Comparison of ENCODE assay signal across 36 cellular contexts in genomic region chr2:2558476-2558875, GRCh38.
"Had no signal": no experiment of that assay in that cellular context is flagged by ENCODE, and none has a peak within 500 bp of the region (broad histone marks: within the 10 kb centered on the region; RNA-seq: fewer than 3 reads in every experiment).

No MANE protein-coding gene starts in this region.

- H3K36me3 ChIP-seq: ascending aorta, cardiac muscle cell had no signal

- H3K27ac ChIP-seq: ascending aorta, cardiac muscle cell, VCaP had no signal

- H3K9me3 ChIP-seq: ascending aorta had no signal

- DNase-seq: activated B cell treated with CpG ODN at 0.5 μM for 24 hours; activated CD4-positive, alpha-beta memory T cell treated with anti-CD3 and anti-CD28 coated beads for 36 hours; activated CD4-positive, alpha-beta T cell treated with anti-CD3 and anti-CD28 coated beads for 4 hours; activated CD4-positive, alpha-beta T cell treated with anti-CD3 and anti-CD28 coated beads, Interleukin-2, amount 10 ng/mL, durations not matched to agents 24 days and 14 days; activated CD4-positive, alpha-beta T cell treated with anti-CD3 and anti-CD28 coated beads, Interleukin-2, amount 50 U/mL, for 1 hour; activated CD4-positive, alpha-beta T cell treated with anti-CD3 and anti-CD28 coated beads, Interleukin-2, amount 50 U/mL, for 4 hours; activated CD4-positive, CD25-positive, alpha-beta regulatory T cell treated with anti-CD3 and anti-CD28 coated beads, Interleukin-2, amount 50 U/mL, for 72 hours; activated CD8-positive, alpha-beta memory T cell treated with anti-CD3 and anti-CD28 coated beads, Interleukin-2, amount 50 U/mL, for 4 hours; activated CD8-positive, alpha-beta T cell treated with anti-CD3 and anti-CD28 coated beads for 36 hours; activated effector memory CD4-positive, alpha-beta T cell treated with anti-CD3 and anti-CD28 coated beads, Interleukin-2, amount 50 U/mL, for 16 hours; activated gamma-delta T cell treated with Interleukin-2 at 50 U/mL for 16 hours; activated naive CD4-positive, alpha-beta T cell; activated naive CD4-positive, alpha-beta T cell treated with anti-CD3 and anti-CD28 coated beads, Interleukin-2, amount 10 ng/mL, durations not matched to agents 7 days and 5 days; activated naive CD8-positive, alpha-beta T cell treated with anti-CD3 and anti-CD28 coated beads, Interleukin-2, amount 10 ng/mL, durations not matched to agents 7 days and 5 days; activated naive CD8-positive, alpha-beta T cell treated with anti-CD3 and anti-CD28 coated beads, Interleukin-2, amount 50 U/mL, for 24 hours; activated T-cell treated with anti-CD3 and anti-CD28 coated beads for 4 hours; activated T-cell treated with anti-CD3 and anti-CD28 coated beads, Interleukin-2, amount 50 U/mL, for 1 hour; activated T-cell treated with anti-CD3 and anti-CD28 coated beads, Interleukin-2, amount 50 U/mL, for 4 hours; activated T-cell treated with anti-CD3 and anti-CD28 coated beads, Interleukin-2, amount 50 U/mL, for 72 hours; amygdala; anterior cingulate cortex; central memory CD4-positive, alpha-beta T cell; SW 1271; T-helper 1 cell; T-helper 2 cell; T-helper 9 cell had no signal

- ATAC-seq: activated CD8-positive, alpha-beta T cell treated with anti-CD3 and anti-CD28 coated beads for 36 hours; activated naive CD8-positive, alpha-beta T cell treated with anti-CD3 and anti-CD28 coated beads, Interleukin-2, amount 50 U/mL, for 24 hours; activated T-cell treated with anti-CD3 and anti-CD28 coated beads, Interleukin-2, amount 50 U/mL, for 4 hours; activated T-cell treated with anti-CD3 and anti-CD28 coated beads, Interleukin-2, amount 50 U/mL, for 72 hours; activated T-helper 17 cell treated with anti-CD3 and anti-CD28 coated beads, Interleukin-2, amount 50 U/mL, for 72 hours had no signal

- H3K4me3 Mint-ChIP-seq: activated B cell treated with CpG ODN at 0.5 μM for 24 hours; activated CD4-positive, alpha-beta memory T cell treated with anti-CD3 and anti-CD28 coated beads for 36 hours; activated CD4-positive, alpha-beta T cell treated with anti-CD3 and anti-CD28 coated beads, Interleukin-2, amount 10 ng/mL, durations not matched to agents 24 days and 14 days; activated CD8-positive, alpha-beta T cell treated with anti-CD3 and anti-CD28 coated beads for 36 hours; activated naive CD4-positive, alpha-beta T cell treated with anti-CD3 and anti-CD28 coated beads, Interleukin-2, amount 10 ng/mL, durations not matched to agents 7 days and 5 days; activated naive CD4-positive, alpha-beta T cell treated with anti-CD3 and anti-CD28 coated beads, Interleukin-2, amount 50 U/mL, for 24 hours; activated naive CD8-positive, alpha-beta T cell; activated naive CD8-positive, alpha-beta T cell treated with anti-CD3 and anti-CD28 coated beads, Interleukin-2, amount 10 ng/mL, durations not matched to agents 7 days and 5 days; activated naive CD8-positive, alpha-beta T cell treated with anti-CD3 and anti-CD28 coated beads, Interleukin-2, amount 50 U/mL, for 24 hours; activated T-cell treated with anti-CD3 and anti-CD28 coated beads, Interleukin-2, amount 50 U/mL, for 4 hours; activated T-cell treated with anti-CD3 and anti-CD28 coated beads, Interleukin-2, amount 50 U/mL, for 72 hours; activated T-helper 1 cell treated with anti-CD3 and anti-CD28 coated beads, Interleukin-12 subunit alpha, Interleukin-12 subunit beta, Interleukin-2, Interleukin-4 antibody, amounts not matched to agents 30 ng/mL and 10 ng/mL and 1 ng/mL, durations not matched to agents 14 hours and 24 hours and 36 hours; activated T-helper 17 cell treated with anti-CD3 and anti-CD28 coated beads, Interleukin-2, amount 50 U/mL, for 72 hours; brain; T-helper 1 cell treated with Interleukin-12 subunit alpha and Interleukin-12 subunit beta and Interleukin-4 antibody, amounts not matched to agents 30 μg/mL and 1 μg/mL, for 36 hours; T-helper 2 cell treated with Interferon-gamma antibody and Interleukin-4, amounts not matched to agents 5 μg/mL and 100 μg/mL, for 36 hours had no signal

- H3K27me3 Mint-ChIP-seq: activated B cell treated with CpG ODN at 0.5 μM for 24 hours; activated CD4-positive, alpha-beta memory T cell treated with anti-CD3 and anti-CD28 coated beads for 36 hours; activated CD4-positive, alpha-beta T cell treated with anti-CD3 and anti-CD28 coated beads, Interleukin-2, amount 10 ng/mL, durations not matched to agents 24 days and 14 days; activated naive CD4-positive, alpha-beta T cell treated with anti-CD3 and anti-CD28 coated beads, Interleukin-2, amount 10 ng/mL, durations not matched to agents 7 days and 5 days; activated naive CD8-positive, alpha-beta T cell; activated T-helper 17 cell treated with anti-CD3 and anti-CD28 coated beads, Interleukin-2, amount 50 U/mL, for 72 hours had no signal

- H3K27me3 ChIP-seq: ascending aorta, cardiac muscle cell had no signal

- H3K4me1 ChIP-seq: ascending aorta had no signal

- H3K27ac Mint-ChIP-seq: activated B cell treated with CpG ODN at 0.5 μM for 24 hours; activated CD4-positive, alpha-beta memory T cell treated with anti-CD3 and anti-CD28 coated beads for 36 hours; activated CD4-positive, alpha-beta T cell treated with anti-CD3 and anti-CD28 coated beads, Interleukin-2, amount 10 ng/mL, durations not matched to agents 24 days and 14 days; activated CD8-positive, alpha-beta T cell treated with anti-CD3 and anti-CD28 coated beads for 36 hours; activated naive CD4-positive, alpha-beta T cell treated with anti-CD3 and anti-CD28 coated beads, Interleukin-2, amount 10 ng/mL, durations not matched to agents 7 days and 5 days; activated naive CD4-positive, alpha-beta T cell treated with anti-CD3 and anti-CD28 coated beads, Interleukin-2, amount 50 U/mL, for 24 hours; activated naive CD8-positive, alpha-beta T cell; activated naive CD8-positive, alpha-beta T cell treated with anti-CD3 and anti-CD28 coated beads, Interleukin-2, amount 10 ng/mL, durations not matched to agents 7 days and 5 days; activated naive CD8-positive, alpha-beta T cell treated with anti-CD3 and anti-CD28 coated beads, Interleukin-2, amount 50 U/mL, for 24 hours; activated T-cell treated with anti-CD3 and anti-CD28 coated beads, Interleukin-2, amount 50 U/mL, for 72 hours; activated T-helper 1 cell treated with anti-CD3 and anti-CD28 coated beads, Interleukin-12 subunit alpha, Interleukin-12 subunit beta, Interleukin-2, Interleukin-4 antibody, amounts not matched to agents 30 ng/mL and 10 ng/mL and 1 ng/mL, durations not matched to agents 14 hours and 24 hours and 36 hours; activated T-helper 17 cell treated with anti-CD3 and anti-CD28 coated beads, Interleukin-2, amount 50 U/mL, for 72 hours; T-helper 1 cell treated with Interleukin-12 subunit alpha and Interleukin-12 subunit beta and Interleukin-4 antibody, amounts not matched to agents 30 μg/mL and 1 μg/mL, for 36 hours; T-helper 2 cell treated with Interferon-gamma antibody and Interleukin-4, amounts not matched to agents 5 μg/mL and 100 μg/mL, for 36 hours had no signal

- H3K36me3 Mint-ChIP-seq: activated CD4-positive, alpha-beta memory T cell treated with anti-CD3 and anti-CD28 coated beads for 36 hours; activated naive CD4-positive, alpha-beta T cell treated with anti-CD3 and anti-CD28 coated beads, Interleukin-2, amount 10 ng/mL, durations not matched to agents 7 days and 5 days; activated naive CD4-positive, alpha-beta T cell treated with anti-CD3 and anti-CD28 coated beads, Interleukin-2, amount 50 U/mL, for 24 hours; activated naive CD8-positive, alpha-beta T cell; activated naive CD8-positive, alpha-beta T cell treated with anti-CD3 and anti-CD28 coated beads, Interleukin-2, amount 10 ng/mL, durations not matched to agents 7 days and 5 days; brain had no signal

- H3K4me1 Mint-ChIP-seq: activated B cell treated with CpG ODN at 0.5 μM for 24 hours; activated CD4-positive, alpha-beta T cell treated with anti-CD3 and anti-CD28 coated beads, Interleukin-2, amount 10 ng/mL, durations not matched to agents 24 days and 14 days; activated naive CD4-positive, alpha-beta T cell treated with anti-CD3 and anti-CD28 coated beads, Interleukin-2, amount 10 ng/mL, durations not matched to agents 7 days and 5 days; activated naive CD4-positive, alpha-beta T cell treated with anti-CD3 and anti-CD28 coated beads, Interleukin-2, amount 50 U/mL, for 24 hours; activated naive CD8-positive, alpha-beta T cell treated with anti-CD3 and anti-CD28 coated beads, Interleukin-2, amount 10 ng/mL, durations not matched to agents 7 days and 5 days; activated T-helper 17 cell treated with anti-CD3 and anti-CD28 coated beads, Interleukin-2, amount 50 U/mL, for 72 hours had no signal

- H3K4me3 ChIP-seq: ascending aorta, cardiac muscle cell had no signal

- H3K9me3 Mint-ChIP-seq: activated naive CD4-positive, alpha-beta T cell treated with anti-CD3 and anti-CD28 coated beads, Interleukin-2, amount 10 ng/mL, durations not matched to agents 7 days and 5 days; activated naive CD8-positive, alpha-beta T cell treated with anti-CD3 and anti-CD28 coated beads, Interleukin-2, amount 10 ng/mL, durations not matched to agents 7 days and 5 days; T-helper 2 cell treated with Interferon-gamma antibody and Interleukin-4, amounts not matched to agents 5 μg/mL and 100 μg/mL, for 36 hours had no signal
